ENCODE assay signal across 8 cellular contexts in the genomic region with DNA sequence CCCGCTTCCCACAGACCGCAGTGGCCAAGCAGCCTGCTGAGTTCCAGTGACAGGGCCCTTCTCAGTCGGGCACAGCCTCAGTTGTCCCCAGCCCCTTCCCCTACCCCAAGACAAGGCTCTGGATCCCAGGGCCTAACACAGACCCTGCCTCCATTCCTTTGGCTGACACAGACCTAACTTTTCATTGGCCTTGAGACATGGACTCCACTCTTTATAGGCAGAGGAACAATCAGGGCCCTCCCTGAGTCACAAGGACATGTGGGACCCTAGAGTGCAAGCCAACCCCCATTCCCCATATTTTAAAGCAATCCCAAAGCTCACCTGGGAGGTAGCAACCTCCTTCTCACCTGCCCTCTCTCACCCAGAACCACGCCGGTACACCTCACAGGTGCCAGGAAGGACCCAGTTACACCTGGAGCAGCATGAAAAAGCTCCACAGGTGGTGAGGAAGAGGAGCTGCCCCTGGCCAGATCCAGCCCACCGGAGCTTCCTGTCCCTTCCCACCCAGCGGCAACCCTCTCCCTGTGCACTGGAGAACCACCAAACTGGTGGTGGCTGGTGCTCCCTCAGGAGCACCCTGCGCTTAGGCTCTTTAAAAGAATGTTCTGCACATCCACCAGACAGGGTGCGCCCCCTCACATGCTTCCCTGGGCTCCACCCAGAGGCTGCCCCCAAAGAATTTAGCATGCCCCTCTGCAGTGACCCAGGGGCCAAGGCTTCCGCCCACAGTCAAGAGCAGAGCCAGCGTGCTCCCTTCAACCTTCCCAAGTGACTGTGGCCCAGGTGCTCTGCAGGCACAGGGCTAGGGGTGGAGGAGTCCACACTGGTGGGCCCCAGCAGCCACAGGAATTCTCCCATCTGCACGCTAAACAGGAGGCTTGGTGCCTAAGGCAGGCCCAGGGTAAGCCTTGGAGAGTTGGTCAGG. TPM values are rescaled to one million over a fixed set of nuclear protein-coding genes. Genes with fewer than 3 reads are reported as not detected.
A peak's percentile ranks its signal among the peaks of the same experiment; 100 is the strongest.
DNase-seq lines count a peak whose midpoint lies in the region; ATAC-seq and TF ChIP-seq lines count a peak whose summit lies in the region.

No MANE protein-coding gene starts in this region.

- peak overlapping the region; percentile 46 for H3K4me3 Mint-ChIP-seq in activated CD4-positive, alpha-beta memory T cell treated with anti-CD3 and anti-CD28 coated beads, Interleukin-2, amount 10 ng/mL, durations not matched to agents 7 days and 5 days

- H2AFZ ChIP-seq in smooth muscle cell (ENCODE audit: low read depth), result no peak overlapping the region

- H3F3A ChIP-seq in smooth muscle cell (ENCODE audit: low read depth), result peaks cover 38% of the 10 kb centered on the region

- POLR2A ChIA-PET in activated CD4-positive, alpha-beta memory T cell treated with anti-CD3 and anti-CD28 coated beads, Interleukin-2, amount 10 ng/mL, durations not matched to agents 7 days and 5 days (lab: Charles Lee), result interaction anchor here (1.3 kb wide), 1 partner anchor 10 kb away, joined by 5 read pairs; no protein-coding TSS in a partner anchor

- peak overlapping the region; percentile 76 for H3K27ac Mint-ChIP-seq in activated CD4-positive, alpha-beta memory T cell treated with anti-CD3 and anti-CD28 coated beads, Interleukin-2, amount 10 ng/mL, durations not matched to agents 7 days and 5 days

- H3K79me2 ChIP-seq in smooth muscle cell (ENCODE audit: low read depth), result peaks cover 43% of the 10 kb centered on the region

- H3K4me1 Mint-ChIP-seq in activated CD4-positive, alpha-beta memory T cell treated with anti-CD3 and anti-CD28 coated beads, Interleukin-2, amount 10 ng/mL, durations not matched to agents 7 days and 5 days, result peaks cover 56% of the 10 kb centered on the region

- DNase-seq in H7, result no peak
- DNase-seq in activated CD4-positive, alpha-beta memory T cell treated with anti-CD3 and anti-CD28 coated beads, Interleukin-2, amount 10 ng/mL, durations not matched to agents 7 days and 5 days, result no peak
- DNase-seq in right cardiac atrium, result peak in 2 of 3 donors; percentile 21 to 61
- no peak for DNase-seq in smooth muscle cell (lab: John Stamatoyannopoulos, UW; ENCODE audit: unreplicated experiment)
- DNase-seq in NCI-H345 treated with DMSO at 0.1 percent for 48 hours (lab: John Stamatoyannopoulos, UW; ENCODE audit: unreplicated experiment), result no peak
- no peak for DNase-seq in medulla oblongata (ENCODE audit: extremely low spot score)
- no peak for DNase-seq in NCI-H2227 (lab: John Stamatoyannopoulos, UW; ENCODE audit: unreplicated experiment)
- no peak for DNase-seq in head of caudate nucleus

- peaks cover 2% of the 10 kb centered on the region for H3K36me3 Mint-ChIP-seq in activated CD4-positive, alpha-beta memory T cell treated with anti-CD3 and anti-CD28 coated beads, Interleukin-2, amount 10 ng/mL, durations not matched to agents 7 days and 5 days (ENCODE audit: low read depth)

- H3K27ac ChIP-seq in right cardiac atrium (ENCODE audit: low read length), result peak overlapping the region; percentile 65
- peak overlapping the region; percentile 99 for H3K27ac ChIP-seq in smooth muscle cell (ENCODE audit: low read depth)

- no peaks in the 10 kb centered on the region for H3K9me3 Mint-ChIP-seq in activated CD4-positive, alpha-beta memory T cell treated with anti-CD3 and anti-CD28 coated beads, Interleukin-2, amount 10 ng/mL, durations not matched to agents 7 days and 5 days

- H3K9ac ChIP-seq in smooth muscle cell (ENCODE audit: low read depth), result peak overlapping the region; percentile 76

- CTCF ChIA-PET in activated CD4-positive, alpha-beta memory T cell treated with anti-CD3 and anti-CD28 coated beads, Interleukin-2, amount 10 ng/mL, durations not matched to agents 7 days and 5 days (lab: Charles Lee), result interaction anchor here (0.6 to 11.2 kb wide), 2 partner anchors 14 to 18 kb away, joined by 3 to 80 read pairs; no protein-coding TSS in a partner anchor

- no peak for ATAC-seq in right cardiac atrium

- peak overlapping the region; percentile 4 for H3K4me3 ChIP-seq in H7 (ENCODE audit: insufficient read depth, low read depth, low read length)
- H3K4me3 ChIP-seq in right cardiac atrium (ENCODE audit: low read length), result peak overlapping the region; percentile 3
- peak overlapping the region; percentile 38 for H3K4me3 ChIP-seq in smooth muscle cell

- H3K27me3 ChIP-seq in H7 (ENCODE audit: control insufficient read depth, insufficient read depth, low read length), result no peaks in the 10 kb centered on the region
- no peaks in the 10 kb centered on the region for H3K27me3 ChIP-seq in right cardiac atrium (ENCODE audit: control insufficient read depth, insufficient read depth)
- no peaks in the 10 kb centered on the region for H3K27me3 ChIP-seq in smooth muscle cell (ENCODE audit: low read depth)

- H4K20me1 ChIP-seq in smooth muscle cell (ENCODE audit: low read depth), result peaks cover 28% of the 10 kb centered on the region

- peaks cover 23% of the 10 kb centered on the region for H3K4me1 ChIP-seq in right cardiac atrium (ENCODE audit: control insufficient read depth, insufficient read depth, low read length)
- peaks cover 42% of the 10 kb centered on the region for H3K4me1 ChIP-seq in smooth muscle cell (ENCODE audit: low read depth)

- no peaks in the 10 kb centered on the region for H3K9me3 ChIP-seq in right cardiac atrium (ENCODE audit: control insufficient read depth, low read length)
- no peaks in the 10 kb centered on the region for H3K9me3 ChIP-seq in smooth muscle cell (replicated peaks; ENCODE audit: low read depth)

- intact Hi-C loops in right cardiac atrium (cut with DNase I), result no loop called here
- intact Hi-C loops in head of caudate nucleus (cut with DNase I), result no loop called here

- H3K36me3 ChIP-seq in H7 (replicated peaks; ENCODE audit: control insufficient read depth, insufficient read depth, low read length), result no peaks in the 10 kb centered on the region
- H3K36me3 ChIP-seq in smooth muscle cell (ENCODE audit: low read depth), result no peaks in the 10 kb centered on the region

- no peaks in the 10 kb centered on the region for H3K27me3 Mint-ChIP-seq in activated CD4-positive, alpha-beta memory T cell treated with anti-CD3 and anti-CD28 coated beads, Interleukin-2, amount 10 ng/mL, durations not matched to agents 7 days and 5 days

- 68% methylated on average over 12 of the region's 12 CpGs for WGBS in right cardiac atrium
- WGBS in smooth muscle cell (ENCODE audit: low lambda C conversion rate), result 79% methylated on average over 12 of the region's 12 CpGs

- peak overlapping the region; percentile 98 for H3K4me2 ChIP-seq in smooth muscle cell

- no peak for TF ChIP-seq CTCF in smooth muscle cell (IDR thresholded peaks at IDR 0.05; ENCODE audit: borderline replicate concordance, insufficient read depth, poor library complexity, severe bottlenecking)

RNA-seq across cellular contexts. Expression of gene MNT, which starts 3.4 kb away (rescaled TPM):
- total RNA-seq in H7 (2014; rRNA removed; shearing (Covaris generic)), result 9.0 and 13.4 TPM in 2 replicates
- total RNA-seq in activated CD4-positive, alpha-beta memory T cell treated with anti-CD3 and anti-CD28 coated beads, Interleukin-2, amount 10 ng/mL, durations not matched to agents 7 days and 5 days, result 10 to 100 TPM; 29.1 to 29.9 TPM
- total RNA-seq in right cardiac atrium, result 10 to 100 TPM; 10.5 to 11.8 (median 10.8) TPM
- polyA plus RNA-seq in right cardiac atrium, result 6.8 TPM
- total RNA-seq in smooth muscle cell, result 7.5 and 12.8 TPM in 2 replicates
- polyA plus RNA-seq in smooth muscle cell, result 5.7 and 9.0 TPM in 2 replicates

Comparison
In these comparisons a context has a peak if more than half of its experiments do, and no peak if none do; other contexts are left out.
1. DNase-seq: peak in right cardiac atrium (2 of 3); none in H7 (single experiment), activated CD4-positive, alpha-beta memory T cell treated with anti-CD3 and anti-CD28 coated beads, Interleukin-2, amount 10 ng/mL, durations not matched to agents 7 days and 5 days (single experiment), smooth muscle cell (single experiment), NCI-H345 treated with DMSO at 0.1 percent for 48 hours (single experiment), medulla oblongata (single experiment), NCI-H2227 (single experiment) and head of caudate nucleus (0 of 42).
2. Peak in every context shown above with its lines, with median percentiles within 50 percentile points of each other: H3K4me3 ChIP-seq.